In the genomic region with DNA sequence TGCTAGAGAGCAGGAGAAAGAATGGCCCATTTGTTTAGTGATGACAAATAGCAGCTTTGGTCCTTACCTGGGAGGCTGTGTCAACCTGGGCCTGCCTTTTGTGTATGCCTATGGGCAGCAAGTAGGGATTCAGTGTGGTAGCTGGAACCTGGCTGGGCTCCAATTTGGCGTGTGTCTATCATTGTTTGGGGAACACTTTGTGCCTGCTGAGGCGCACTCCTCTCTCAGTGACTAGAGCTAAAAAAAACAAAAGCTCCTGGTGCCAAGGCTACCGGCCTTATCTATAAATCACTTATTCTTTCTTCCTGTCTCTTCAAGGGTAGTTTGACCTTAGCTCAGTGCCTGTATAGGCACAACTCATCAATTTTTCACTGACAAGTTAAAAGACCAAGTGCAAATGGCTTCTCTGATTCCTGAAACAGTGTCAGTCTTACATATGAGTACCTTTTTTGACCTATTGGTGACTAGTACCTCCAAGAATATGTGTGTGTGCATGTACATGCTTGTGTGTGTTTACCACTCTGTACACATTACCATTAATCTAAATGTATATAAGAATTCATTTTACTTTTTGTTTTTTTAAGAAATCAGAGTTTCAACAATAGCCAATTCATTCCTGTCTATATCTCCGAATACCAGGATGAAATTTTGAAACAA, we compare ENCODE assay signal across 14 cellular contexts. TPM values are rescaled to one million over a fixed set of nuclear protein-coding genes. Genes with fewer than 3 reads are reported as not detected.
A peak's percentile ranks its signal among the peaks of the same experiment; 100 is the strongest.
DNase-seq lines count a peak whose midpoint lies in the region; ATAC-seq and TF ChIP-seq lines count a peak whose summit lies in the region.
"Had no signal": no experiment of that assay in that cellular context is flagged by ENCODE, and none has a peak within 500 bp of the region (broad histone marks: within the 10 kb centered on the region; RNA-seq: fewer than 3 reads in every experiment).

No MANE protein-coding gene starts in this region.

- no peaks in the 10 kb centered on the region for H3K9me3 ChIP-seq in RWPE2 (ENCODE audit: severe bottlenecking)
- H3K9me3 ChIP-seq in psoas muscle = no peaks in the 10 kb centered on the region

- TF ChIP-seq CTCF in RWPE2 (IDR thresholded peaks at IDR 0.05; ENCODE audit: poor library complexity, severe bottlenecking) = no peak
- TF ChIP-seq CTCF in psoas muscle (IDR thresholded peaks at IDR 0.05) = no peak

- WGBS in psoas muscle, 3 donors = 26 to 37% (median 30%) methylated on average over 4 of the region's 4 CpGs

- H3K27ac ChIP-seq in RWPE2 (ENCODE audit: poor library complexity, severe bottlenecking) = no peak overlapping the region
- H3K27ac ChIP-seq in psoas muscle = no peak overlapping the region

- H3K9me3 Mint-ChIP-seq in naive thymus-derived CD8-positive, alpha-beta T cell = peaks cover 0 to 4% (median 0%) of the 10 kb centered on the region in 9 donors
- H3K9me3 Mint-ChIP-seq: WTC11 had no signal

- H3K4me1 Mint-ChIP-seq in naive thymus-derived CD8-positive, alpha-beta T cell = no peaks in the 10 kb centered on the region
- H3K4me1 Mint-ChIP-seq: CD8-positive, alpha-beta memory T cell; immature natural killer cell; WTC11 had no signal

- H3K4me1 ChIP-seq in RWPE2 (ENCODE audit: insufficient read depth, poor library complexity, severe bottlenecking) (peaks cover 17% of the 10 kb centered on the region), psoas muscle (no peaks in the 10 kb centered on the region)

- H3K36me3 ChIP-seq in RWPE2 (ENCODE audit: low read depth) (no peaks in the 10 kb centered on the region), psoas muscle (ENCODE audit: insufficient read depth in 1 of 2, low read depth in 1 of 2) (no peaks in the 10 kb centered on the region)

- H3K36me3 Mint-ChIP-seq in naive thymus-derived CD8-positive, alpha-beta T cell = no peaks in the 10 kb centered on the region
- H3K36me3 Mint-ChIP-seq: CD8-positive, alpha-beta memory T cell; immature natural killer cell; WTC11 had no signal

- peak; percentile 50 for DNase-seq in LHCN-M2 (ENCODE audit: low read depth)
- DNase-seq in RWPE2 (ENCODE audit: low spot score) = no peak
- peak; percentile 90 for DNase-seq in left ventricle myocardium superior
- DNase-seq in psoas muscle = peak; percentile 25 to 76
- no peak for DNase-seq in naive thymus-derived CD8-positive, alpha-beta T cell
- DNase-seq in ureter (ENCODE audit: low spot score) = no peak
- DNase-seq: CD8-positive, alpha-beta memory T cell; erythroblast; immature natural killer cell; NCI-H446; stimulated activated naive CD4-positive, alpha-beta T cell had no signal

- ATAC-seq in RWPE2 (ENCODE audit: low read depth) (peak; percentile 39; the same call in 2 of the 3 replicates), left ventricle myocardium superior (peak; percentile 95), psoas muscle (peak in 2 of 4 donors; percentile 88 to 92), HG03159 (IDR thresholded peaks at IDR 0.05; ENCODE audit: unreplicated experiment) (no peak), GM19328 (IDR thresholded peaks at IDR 0.05; ENCODE audit: unreplicated experiment) (no peak)
- no peak for ATAC-seq in naive thymus-derived CD8-positive, alpha-beta T cell
- ATAC-seq: WTC11 had no signal

- no peak overlapping the region for H3K4me3 ChIP-seq in RWPE2 (ENCODE audit: severe bottlenecking)
- no peak overlapping the region for H3K4me3 ChIP-seq in psoas muscle

- H3K27me3 Mint-ChIP-seq in naive thymus-derived CD8-positive, alpha-beta T cell = peaks cover 0 to 10% (median 0%) of the 10 kb centered on the region in 5 donors
- H3K27me3 Mint-ChIP-seq: CD8-positive, alpha-beta memory T cell had no signal

- H3K27me3 ChIP-seq in RWPE2 (ENCODE audit: insufficient read depth, poor library complexity, severe bottlenecking) = no peaks in the 10 kb centered on the region
- no peaks in the 10 kb centered on the region for H3K27me3 ChIP-seq in psoas muscle (ENCODE audit: insufficient read depth in 3 of 3, low read length in 2 of 3)

- intact Hi-C loops in left ventricle myocardium superior (cut with micrococcal nuclease) (no loop called here), psoas muscle (cut with DNase I) (no loop called here)

- H3K27ac Mint-ChIP-seq in naive thymus-derived CD8-positive, alpha-beta T cell = no peak overlapping the region
- H3K27ac Mint-ChIP-seq: CD8-positive, alpha-beta memory T cell; immature natural killer cell; WTC11 had no signal

- no peak overlapping the region for H3K4me3 Mint-ChIP-seq in naive thymus-derived CD8-positive, alpha-beta T cell
- H3K4me3 Mint-ChIP-seq: CD8-positive, alpha-beta memory T cell; immature natural killer cell; WTC11 had no signal

- POLR2A ChIA-PET in naive thymus-derived CD8-positive, alpha-beta T cell (lab: Charles Lee) = no interaction called here

RNA-seq across cellular contexts. Expression of a gene that starts 54.6 kb away (rescaled TPM):
- total RNA-seq in LHCN-M2 (2014; rRNA removed) (0.75 TPM in 1 of 2 replicates, not detected in the other), left ventricle myocardium superior (4.3 TPM), psoas muscle (under 1 TPM in 2 of 4 donors, not detected in 2; 0.20 to 0.29 TPM), ureter (not detected)
- polyA plus RNA-seq in LHCN-M2 (2012) = not detected
- under 1 TPM in 2 of 3 donors, not detected in 1; 0.03 to 0.30 TPM for polyA plus RNA-seq in psoas muscle
- not detected for total RNA-seq in naive thymus-derived CD8-positive, alpha-beta T cell
- polyA plus RNA-seq in naive thymus-derived CD8-positive, alpha-beta T cell = not detected
- total RNA-seq: CD8-positive, alpha-beta memory T cell had no signal
- polyA plus RNA-seq: CD8-positive, alpha-beta memory T cell; immature natural killer cell had no signal

Comparison
In these comparisons a context has a peak if more than half of its experiments do, and no peak if none do; other contexts are left out.
1. DNase-seq: peak in LHCN-M2 (single experiment), left ventricle myocardium superior (single experiment) and psoas muscle (2 of 2); none in RWPE2 (single experiment), naive thymus-derived CD8-positive, alpha-beta T cell (0 of 10) and ureter (single experiment).
2. ATAC-seq: peak in RWPE2 (single experiment) and left ventricle myocardium superior (single experiment); none in HG03159 (single experiment), naive thymus-derived CD8-positive, alpha-beta T cell (0 of 2) and GM19328 (single experiment).